Comparison of ENCODE assay signal across 8 cellular contexts in the genomic region with DNA sequence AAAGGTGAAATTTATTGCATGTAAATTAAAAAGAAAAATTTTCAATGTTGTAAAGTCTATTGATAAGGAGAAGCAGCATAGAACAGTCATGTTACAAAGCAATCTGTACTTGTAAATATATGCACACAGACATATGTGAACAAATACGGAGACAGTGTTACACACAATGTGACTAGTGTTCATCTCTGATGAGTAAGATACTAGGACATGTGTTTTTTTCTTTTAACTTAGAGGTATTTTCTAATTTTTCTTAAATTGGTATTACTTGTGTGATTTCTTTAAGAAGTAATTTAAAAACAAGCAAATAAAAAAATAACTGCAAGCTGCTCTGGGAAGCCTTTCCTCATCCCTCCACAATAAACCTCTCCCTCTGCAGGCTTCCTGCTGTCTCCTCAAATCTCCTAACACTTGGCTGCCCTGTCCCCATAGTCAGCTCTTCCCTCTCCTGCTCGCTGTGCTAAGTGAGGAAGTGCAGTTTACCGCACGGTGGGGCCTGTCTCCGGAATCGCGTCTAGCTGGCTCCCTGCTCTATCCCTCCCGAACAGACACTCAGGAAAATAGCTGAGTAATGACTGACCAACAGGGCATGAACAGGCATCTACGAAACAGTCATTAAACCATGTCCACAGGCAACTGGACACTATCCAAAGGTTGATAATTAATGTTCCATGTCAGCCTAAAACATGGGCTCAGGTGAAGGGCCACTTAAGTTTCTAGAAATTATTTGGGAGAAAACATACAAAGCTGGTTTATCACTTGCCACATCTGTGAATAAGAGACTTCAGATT. TPM values are rescaled to one million over a fixed set of nuclear protein-coding genes. Genes with fewer than 3 reads are reported as not detected.
A peak's percentile ranks its signal among the peaks of the same experiment; 100 is the strongest.
DNase-seq lines count a peak whose midpoint lies in the region; ATAC-seq and TF ChIP-seq lines count a peak whose summit lies in the region.

No MANE protein-coding gene starts in this region.

- peak; percentile 93 for ATAC-seq in gastroesophageal sphincter
- ATAC-seq in omental fat pad (ENCODE audit: low FRiP score) = peak; percentile 93
- ATAC-seq in HG02970 (IDR thresholded peaks at IDR 0.05; ENCODE audit: low FRiP score, unreplicated experiment) = no peak
- no peak for ATAC-seq in GM21529 (IDR thresholded peaks at IDR 0.05; ENCODE audit: unreplicated experiment)

- H3K4me3 ChIP-seq in AG04449 (ENCODE audit: low read depth, low read length) (no peak overlapping the region), gastroesophageal sphincter (no peak overlapping the region)

- H3K4me1 ChIP-seq in gastroesophageal sphincter = peaks cover 0 to 32% (median 9%) of the 10 kb centered on the region in 3 donors

- no peak for TF ChIP-seq EP300 in gastroesophageal sphincter (IDR thresholded peaks at IDR 0.05)

- TF ChIP-seq POLR2A in gastroesophageal sphincter (IDR thresholded peaks at IDR 0.05) = no peak

- CTCF ChIA-PET in AG04449 (lab: Yijun Ruan, JAX) = interaction anchor here (0.7 to 6.5 kb wide), 28 partner anchors 8 to 212 kb away, joined by 3 to 146 read pairs (median 6); a partner anchor contains a TSS

- H3K27me3 ChIP-seq in gastroesophageal sphincter = no peaks in the 10 kb centered on the region

- DNase-seq in AG04449 (ENCODE audit: low read depth, low spot score) (no peak), HT1080 (ENCODE audit: low read depth) (peak; percentile 92), UCSD-AML1 (lab: John Stamatoyannopoulos, UW; ENCODE audit: unreplicated experiment) (peak; percentile 71), omental fat pad (ENCODE audit: low spot score) (no peak), GM13977 (ENCODE audit: low spot score) (no peak)

- TF ChIP-seq CTCF in AG04449 (IDR thresholded peaks at IDR 0.05; ENCODE audit: insufficient read depth, low read length, missing control alignments) (peak; percentile 53), gastroesophageal sphincter (IDR thresholded peaks at IDR 0.05) (peak in 2 of 4 experiments; percentile 38 to 44), omental fat pad (IDR thresholded peaks at IDR 0.05) (no peak), GM13977 (IDR thresholded peaks at IDR 0.05; ENCODE audit: extremely low read depth, insufficient read depth, missing control alignments) (no peak)

- no peaks in the 10 kb centered on the region for H3K36me3 ChIP-seq in gastroesophageal sphincter

- no peaks in the 10 kb centered on the region for H3K9me3 ChIP-seq in gastroesophageal sphincter

- 4 to 14% methylated on average over 2 to 7 of the region's 9 CpGs for WGBS in gastroesophageal sphincter (ENCODE audit: low coverage in 1 of 2), 2 donors

- in situ Hi-C loops in GM13977 (cut with MboI; ENCODE audit: low pct_unique_long_range_greater_than_20kb, low sequenced_read_pairs, unreplicated experiment) = no loop called here

- peak overlapping the region in 3 of 4 donors; percentile 67 to 76 (median 67) for H3K27ac ChIP-seq in gastroesophageal sphincter

- POLR2A ChIA-PET in AG04449 (lab: Yijun Ruan, JAX) = interaction anchor here (0.6 to 1.3 kb wide), 5 partner anchors 8 to 58 kb away, joined by 3 to 5 read pairs (median 3); no protein-coding TSS in a partner anchor

RNA-seq across cellular contexts. Expression of a gene that starts 35.9 kb away (rescaled TPM):
- 27.0 and 34.4 TPM in 2 replicates for total RNA-seq in HT1080 (2014; rRNA removed; shearing (Covaris generic))
- 22.7 and 30.2 TPM in 2 replicates for polyA plus RNA-seq in HT1080 (2015; cell fraction: cytosol; rRNA removed)
- polyA plus RNA-seq in HT1080 (2015; cell fraction: nucleus; rRNA removed) = 31.0 and 31.1 TPM in 2 replicates
- 10 to 100 TPM; 12.7 to 21.2 (median 17.2) TPM for total RNA-seq in gastroesophageal sphincter
- total RNA-seq in omental fat pad = 10 to 100 TPM; 12.6 to 29.9 (median 23.8) TPM

RNA-seq across cellular contexts. Expression of a gene that starts 56.1 kb away (rescaled TPM):
- total RNA-seq in HT1080 (2014; rRNA removed; shearing (Covaris generic)) = 24.0 and 40.9 TPM in 2 replicates
- 56.1 and 57.6 TPM in 2 replicates for polyA plus RNA-seq in HT1080 (2015; cell fraction: cytosol; rRNA removed)
- 23.2 and 25.7 TPM in 2 replicates for polyA plus RNA-seq in HT1080 (2015; cell fraction: nucleus; rRNA removed)
- 10 to 100 TPM; 15.7 to 24.9 (median 19.3) TPM for total RNA-seq in gastroesophageal sphincter
- 10 to 100 TPM; 28.9 to 53.4 (median 43.5) TPM for total RNA-seq in omental fat pad

Comparison
In these comparisons a context has a peak if more than half of its experiments do, and no peak if none do; other contexts are left out.
1. DNase-seq: peak in HT1080 (single experiment) and UCSD-AML1 (single experiment); none in AG04449 (single experiment), omental fat pad (single experiment) and GM13977 (single experiment).
2. ATAC-seq: peak in gastroesophageal sphincter (single experiment) and omental fat pad (single experiment); none in HG02970 (single experiment) and GM21529 (single experiment).